ENCODE assay signal across 8 cellular contexts in genomic region chr10:63629363-63630084, GRCh38.
DNase-seq lines count a peak whose midpoint lies in the region; ATAC-seq and TF ChIP-seq lines count a peak whose summit lies in the region.

No MANE protein-coding gene starts in this region.

- peak overlapping the region; percentile 98 to 99 for H3K27ac ChIP-seq in coronary artery

- peak; percentile 79 to 85 for DNase-seq in AML-193 (lab: John Stamatoyannopoulos, UW)
- DNase-seq in NCI-H345 treated with DMSO at 0.1 percent for 48 hours (lab: John Stamatoyannopoulos, UW; ENCODE audit: unreplicated experiment) = peak; percentile 75
- DNase-seq in activated CD4-positive, alpha-beta T cell treated with anti-CD3 and anti-CD28 coated beads for 4 hours = peak; percentile 78 to 79
- DNase-seq in coronary artery (ENCODE audit: low spot score) = peak; percentile 98
- peak; percentile 99 for DNase-seq in left kidney (ENCODE audit: low read depth, low spot score)
- DNase-seq in stimulated activated CD4-positive, alpha-beta T cell treated with anti-CD3 and anti-CD28 coated beads, Interleukin-1b, Interleukin-23, amount 100 ng/mL, for 48 hours = peak; percentile 80

- ATAC-seq in GM19035 (IDR thresholded peaks at IDR 0.05; ENCODE audit: unreplicated experiment) (peak; percentile 50), HG03354 (IDR thresholded peaks at IDR 0.05; ENCODE audit: poor library complexity, severe bottlenecking, unreplicated experiment) (peak; percentile 65)

- peak overlapping the region; percentile 77 for H3K4me3 ChIP-seq in coronary artery

- no peak for TF ChIP-seq CTCF in coronary artery (IDR thresholded peaks at IDR 0.05)

Comparison
In these comparisons a context has a peak if more than half of its experiments do, and no peak if none do; other contexts are left out.
1. Peak in every context shown above with its lines: DNase-seq, ATAC-seq, H3K4me3 ChIP-seq and H3K27ac ChIP-seq.